ENCODE assay signal across 23 cellular contexts in the genomic region with DNA sequence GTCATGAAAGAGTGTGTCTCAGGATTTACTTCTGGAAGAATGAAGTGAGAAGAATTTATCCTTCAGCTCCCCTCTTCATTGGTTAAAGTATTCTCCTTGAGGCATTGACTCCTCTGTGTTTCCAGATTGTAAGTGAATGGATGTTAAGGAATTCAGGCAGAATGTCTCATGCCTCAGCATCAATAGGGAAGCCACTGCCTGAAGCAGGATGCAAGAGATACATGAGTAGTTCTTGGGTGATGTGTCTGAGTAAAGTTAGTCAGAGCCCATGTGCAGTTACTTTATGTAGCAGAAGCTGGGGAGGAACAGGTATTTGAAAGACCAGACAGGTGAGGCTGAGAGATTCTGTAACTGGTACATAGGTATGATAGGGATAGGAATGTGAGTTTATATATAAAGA. TPM values are rescaled to one million over a fixed set of nuclear protein-coding genes. Genes with fewer than 3 reads are reported as not detected.
A peak's percentile ranks its signal among the peaks of the same experiment; 100 is the strongest.
DNase-seq lines count a peak whose midpoint lies in the region; ATAC-seq, FAIRE-seq and TF ChIP-seq lines count a peak whose summit lies in the region.
"Had no signal": no experiment of that assay in that cellular context is flagged by ENCODE, and none has a peak within 500 bp of the region (broad histone marks: within the 10 kb centered on the region; RNA-seq: fewer than 3 reads in every experiment).

No MANE protein-coding gene starts in this region.

- H3K79me1 ChIP-seq in H1 (ENCODE audit: low read depth, low read length) = no peaks in the 10 kb centered on the region

- no peak overlapping the region for H3K4me3 ChIP-seq in H1 (ENCODE audit: extremely low read depth in 1 of 4, insufficient read depth in 2 of 4, low read depth in 3 of 4, low read length in 4 of 4)
- no peak overlapping the region for H3K4me3 ChIP-seq in neural progenitor cell
- H3K4me3 ChIP-seq: GM12878, MG63, Peyer's patch had no signal

- H2BK20ac ChIP-seq in H1 (ENCODE audit: low read length) = no peak overlapping the region

- TF ChIP-seq RAD21 in H1 (IDR thresholded peaks at IDR 0.05 in 1 of 2, conservative IDR thresholded peaks at IDR 0.05 in 1 of 2; ENCODE audit: low read depth in 2 of 2, low read length in 2 of 2) = no peak

- H3K79me2 ChIP-seq in H1 (ENCODE audit: control insufficient read depth in 1 of 2, insufficient read depth in 2 of 2, low read length in 2 of 2) (no peaks in the 10 kb centered on the region), neural progenitor cell (ENCODE audit: low read depth) (no peaks in the 10 kb centered on the region)

- no peaks in the 10 kb centered on the region for H3F3A ChIP-seq in neural progenitor cell (ENCODE audit: low read depth)

- no peak overlapping the region for H2BK5ac ChIP-seq in H1 (ENCODE audit: low read depth, low read length)

- CTCF ChIA-PET in H1 (lab: Charles Lee; ENCODE audit: partially characterized antibody) (interaction anchor here (0.6 to 1.9 kb wide), 2 partner anchors 34 to 83 kb away, joined by 3 to 5 read pairs; partner anchors contain the start of gene TMEFF2), Calu3 (lab: Charles Lee) (no interaction called here)

- H3K4me2 ChIP-seq in H1 (ENCODE audit: insufficient read depth in 1 of 2, low read depth in 2 of 2, low read length in 2 of 2) (no peak overlapping the region), neural progenitor cell (no peak overlapping the region)

- H3K9me3 Mint-ChIP-seq in neural progenitor cell (no peaks in the 10 kb centered on the region), Calu3 (ENCODE audit: low read depth, unreplicated experiment) (no peaks in the 10 kb centered on the region)
- H3K9me3 Mint-ChIP-seq: CD4-positive, CD25-positive, alpha-beta regulatory T cell had no signal

- TF ChIP-seq POLR2A in H1 (IDR thresholded peaks at IDR 0.05; ENCODE audit: control extremely low read depth in 1 of 2, low read depth in 2 of 2, low read length in 2 of 2) = no peak

- H3K36me3 Mint-ChIP-seq in neural progenitor cell = no peaks in the 10 kb centered on the region
- no peaks in the 10 kb centered on the region for H3K36me3 Mint-ChIP-seq in Calu3 (ENCODE audit: insufficient read depth, unreplicated experiment)
- H3K36me3 Mint-ChIP-seq: CD4-positive, CD25-positive, alpha-beta regulatory T cell; IgD-negative memory B cell had no signal

- no peak overlapping the region for H2BK120ac ChIP-seq in H1 (replicated peaks; ENCODE audit: low read depth, low read length)

- no peak overlapping the region for H2AK5ac ChIP-seq in H1 (ENCODE audit: low read depth, low read length)

- intact Hi-C loops in Calu3 (cut with micrococcal nuclease; ENCODE audit: unreplicated experiment) = no loop called here

- H3K4me1 Mint-ChIP-seq in neural progenitor cell (peaks cover 2% of the 10 kb centered on the region), Calu3 (ENCODE audit: low read depth, unreplicated experiment) (no peaks in the 10 kb centered on the region)
- H3K4me1 Mint-ChIP-seq: CD4-positive, CD25-positive, alpha-beta regulatory T cell; IgD-negative memory B cell had no signal

- no peaks in the 10 kb centered on the region for H4K20me1 ChIP-seq in H1 (replicated peaks in 1 of 2; ENCODE audit: control insufficient read depth in 1 of 2, insufficient read depth in 2 of 2, low read length in 2 of 2)
- no peaks in the 10 kb centered on the region for H4K20me1 ChIP-seq in neural progenitor cell (ENCODE audit: low read depth)

- TF ChIP-seq CTCF in H1 (IDR thresholded peaks at IDR 0.05; ENCODE audit: control extremely low read depth in 1 of 3, insufficient read depth in 1 of 3, low read depth in 1 of 3, low read length in 3 of 3) (no peak), neural progenitor cell (IDR thresholded peaks at IDR 0.05) (no peak), Calu3 (IDR thresholded peaks at IDR 0.05; ENCODE audit: unreplicated experiment) (no peak)

- H2BK15ac ChIP-seq in H1 (ENCODE audit: low read length) = no peak overlapping the region

- no peak overlapping the region for H3K4me3 Mint-ChIP-seq in neural progenitor cell
- H3K4me3 Mint-ChIP-seq in Calu3 (ENCODE audit: low read depth, unreplicated experiment) = no peak overlapping the region
- H3K4me3 Mint-ChIP-seq: CD4-positive, CD25-positive, alpha-beta regulatory T cell; IgD-negative memory B cell had no signal

- no peak overlapping the region for H4K5ac ChIP-seq in H1 (ENCODE audit: insufficient read length, low read depth, low read length)

- H3K27me3 Mint-ChIP-seq in neural progenitor cell (ENCODE audit: insufficient read depth, low read depth) = no peaks in the 10 kb centered on the region
- H3K27me3 Mint-ChIP-seq in Calu3 (ENCODE audit: unreplicated experiment) = no peaks in the 10 kb centered on the region
- H3K27me3 Mint-ChIP-seq: CD4-positive, CD25-positive, alpha-beta regulatory T cell had no signal

- H3K27ac ChIP-seq in H1 (ENCODE audit: low read depth, low read length) (no peak overlapping the region), neural progenitor cell (no peak overlapping the region)
- H3K27ac ChIP-seq: Peyer's patch had no signal

- H3K14ac ChIP-seq in H1 (ENCODE audit: insufficient read length) = no peak overlapping the region

- no peak overlapping the region for H3K56ac ChIP-seq in H1 (replicated peaks; ENCODE audit: insufficient read length, low read depth, low read length)

- FAIRE-seq in H1 (lab: Jason Lieb, UNC) = no peak
- FAIRE-seq: GM12878 had no signal

- no peak overlapping the region for H3K4ac ChIP-seq in H1 (replicated peaks; ENCODE audit: insufficient read length, low read depth, low read length)

- no peaks in the 10 kb centered on the region for H3K23me2 ChIP-seq in H1 (ENCODE audit: low read depth, low read length)

- POLR2A ChIA-PET in H1 (lab: Charles Lee; ENCODE audit: partially characterized antibody) = no interaction called here

- BruUV-seq in Calu3 (replicated peaks; lab: Mats Ljungman, UMichigan) = no TSS peak

- no peak overlapping the region for H3K18ac ChIP-seq in H1 (ENCODE audit: extremely low read depth, low read length)

- no peak overlapping the region for H4K91ac ChIP-seq in H1 (replicated peaks; ENCODE audit: insufficient read length, low read length)

- no peak for TF ChIP-seq EP300 in H1 (IDR thresholded peaks at IDR 0.05; ENCODE audit: borderline replicate concordance in 1 of 2, low read depth in 2 of 2, low read length in 2 of 2)

- DNase-seq in EH (ENCODE audit: low read depth) (peak; percentile 40), HT1080 (ENCODE audit: low read depth) (peak; percentile 10), H1 (ENCODE audit: low read depth in 1 of 2, low spot score in 2 of 2) (no peak), neural progenitor cell (ENCODE audit: low spot score) (no peak), Calu3 (no peak), hypothalamus (lab: John Stamatoyannopoulos, UW) (no peak)
- DNase-seq: BE2C; CD4-positive, CD25-positive, alpha-beta regulatory T cell; COR-L47; Karpas-422; MG63; NCI-H1092; NCI-H1694; NCI-H2081 treated with DMSO at 0.1 percent for 48 hours; NCI-H510A; NCI-H748 treated with DMSO at 0.1 percent for 48 hours; NK-92 treated with Interleukin-12 subunit alpha and Interleukin-12 subunit beta, amount 100 ng/mL, for 24 hours; Peyer's patch; Right ventricle myocardium superior had no signal

- no peak overlapping the region for H2BK12ac ChIP-seq in H1 (ENCODE audit: low read depth, low read length)

- H2AFZ ChIP-seq in H1 (ENCODE audit: low read length) (0 out of 2 replicates have a peak overlapping the region, but pooled peaks have one; percentile 14), neural progenitor cell (replicated peaks) (peak overlapping the region; percentile 46)

- H3K23ac ChIP-seq in H1 (ENCODE audit: insufficient read length) = no peak overlapping the region

- H3K36me3 ChIP-seq in H1 (ENCODE audit: control insufficient read depth in 2 of 4, insufficient read depth in 4 of 4, low read length in 3 of 4) (no peaks in the 10 kb centered on the region), neural progenitor cell (no peaks in the 10 kb centered on the region)
- H3K36me3 ChIP-seq: BE2C, MG63, Peyer's patch had no signal

- H3K9me3 ChIP-seq in H1 (ENCODE audit: insufficient read depth in 2 of 2, low read depth in 1 of 2, low read length in 1 of 2) (no peaks in the 10 kb centered on the region), neural progenitor cell (ENCODE audit: low read depth) (no peaks in the 10 kb centered on the region)
- H3K9me3 ChIP-seq: BE2C, MG63, Peyer's patch had no signal

- H3K9ac ChIP-seq in H1 (replicated peaks in 1 of 4; ENCODE audit: extremely low read depth in 1 of 4, low read depth in 3 of 4, low read length in 3 of 4) (no peak overlapping the region), neural progenitor cell (no peak overlapping the region)

- H3K27me3 ChIP-seq in H1 (replicated peaks in 1 of 4; ENCODE audit: control insufficient read depth in 3 of 4, extremely low read depth in 1 of 4, insufficient read depth in 3 of 4, low read length in 3 of 4) = no peaks in the 10 kb centered on the region
- H3K27me3 ChIP-seq in neural progenitor cell = no peaks in the 10 kb centered on the region
- H3K27me3 ChIP-seq: MG63, Peyer's patch had no signal

- H3K4me1 ChIP-seq in H1 (replicated peaks in 1 of 4; ENCODE audit: control insufficient read depth in 3 of 4, insufficient read depth in 4 of 4, low read length in 3 of 4) = no peaks in the 10 kb centered on the region
- no peaks in the 10 kb centered on the region for H3K4me1 ChIP-seq in neural progenitor cell
- H3K4me1 ChIP-seq: BE2C, Peyer's patch had no signal

- H4K8ac ChIP-seq in H1 (ENCODE audit: extremely low read depth, insufficient read depth, low read length) = no peak overlapping the region

- no peak for ATAC-seq in GM21737 (IDR thresholded peaks at IDR 0.05; ENCODE audit: unreplicated experiment)
- ATAC-seq: GM12878 had no signal

- no peak overlapping the region for H3K27ac Mint-ChIP-seq in neural progenitor cell
- no peak overlapping the region for H3K27ac Mint-ChIP-seq in Calu3 (ENCODE audit: unreplicated experiment)
- H3K27ac Mint-ChIP-seq: CD4-positive, CD25-positive, alpha-beta regulatory T cell; IgD-negative memory B cell had no signal

TF ChIP-seq in H1, 55 proteins besides CTCF, POLR2A, EP300 and RAD21 (continues in another document):
- TF ChIP-seq CHD2 (IDR thresholded peaks at IDR 0.05; ENCODE audit: low read length) = no peak

RNA-seq across cellular contexts. Expression of gene TMEFF2, which starts 34.0 kb away (rescaled TPM):
- 0.03 TPM in 1 of 2 replicates, not detected in the other for total RNA-seq in HT1080 (2014; rRNA removed; shearing (Covaris generic))
- polyA plus RNA-seq in HT1080 (2015; cell fraction: cytosol; rRNA removed) = 0.12 and 0.16 TPM in 2 replicates
- polyA plus RNA-seq in HT1080 (2015; cell fraction: nucleus; rRNA removed) = 0.05 TPM in 1 of 2 replicates, not detected in the other
- total RNA-seq in H1 (2021; fragmentation: NEBNext Ultra II Directional; extraction: Animal tissue kit (Norgen Biotek cat#: 25700)) = 1.5 and 3.7 TPM in 2 replicates
- polyA plus RNA-seq in H1 (2011; rRNA removed) = 0.91 and 1.0 TPM in 2 replicates
- 0.97 TPM for polyA plus RNA-seq in H1 (2011; cell fraction: cytosol; rRNA removed)
- polyA plus RNA-seq in H1 (2011; cell fraction: nucleus; rRNA removed) = 0.63 TPM
- 1.0 to 3.1 TPM (median 1.6 TPM) in 4 replicates for polyA plus RNA-seq in H1 (2012, experiment 1 of 2)
- polyA plus RNA-seq in H1 (2012, experiment 2 of 2) = 0.41 TPM
- polyA plus RNA-seq in H1 (2013, experiment 1 of 2) = 0.69 TPM
- 0.68 TPM for polyA plus RNA-seq in H1 (2013, experiment 2 of 2)
- polyA minus RNA-seq in H1 (2011; rRNA and poly(A)+ RNA removed) = 0.93 and 1.1 TPM in 2 replicates
- polyA minus RNA-seq in H1 (2011; cell fraction: cytosol; rRNA and poly(A)+ RNA removed) = 1.0 TPM
- polyA minus RNA-seq in H1 (2011; cell fraction: nucleus; rRNA and poly(A)+ RNA removed) = 3.1 TPM
- total RNA-seq in neural progenitor cell (ENCODE audit: low replicate concordance) (0.56 and 1.7 TPM in 2 replicates), Calu3 (2022) (0.64 TPM in 1 of 2 replicates, not detected in the other)
- total RNA-seq: CD4-positive, CD25-positive, alpha-beta regulatory T cell; GM12878; HT-29 had no signal
- polyA plus RNA-seq: CD4-positive, CD25-positive, alpha-beta regulatory T cell; GM12878; IgD-negative memory B cell had no signal

Comparison
In these comparisons a context has a peak if more than half of its experiments do, and no peak if none do; other contexts are left out.
1. DNase-seq: peak in EH (single experiment) and HT1080 (single experiment); none in H1 (0 of 2), neural progenitor cell (single experiment), Calu3 (single experiment) and hypothalamus (0 of 51).